In the genomic region with DNA sequence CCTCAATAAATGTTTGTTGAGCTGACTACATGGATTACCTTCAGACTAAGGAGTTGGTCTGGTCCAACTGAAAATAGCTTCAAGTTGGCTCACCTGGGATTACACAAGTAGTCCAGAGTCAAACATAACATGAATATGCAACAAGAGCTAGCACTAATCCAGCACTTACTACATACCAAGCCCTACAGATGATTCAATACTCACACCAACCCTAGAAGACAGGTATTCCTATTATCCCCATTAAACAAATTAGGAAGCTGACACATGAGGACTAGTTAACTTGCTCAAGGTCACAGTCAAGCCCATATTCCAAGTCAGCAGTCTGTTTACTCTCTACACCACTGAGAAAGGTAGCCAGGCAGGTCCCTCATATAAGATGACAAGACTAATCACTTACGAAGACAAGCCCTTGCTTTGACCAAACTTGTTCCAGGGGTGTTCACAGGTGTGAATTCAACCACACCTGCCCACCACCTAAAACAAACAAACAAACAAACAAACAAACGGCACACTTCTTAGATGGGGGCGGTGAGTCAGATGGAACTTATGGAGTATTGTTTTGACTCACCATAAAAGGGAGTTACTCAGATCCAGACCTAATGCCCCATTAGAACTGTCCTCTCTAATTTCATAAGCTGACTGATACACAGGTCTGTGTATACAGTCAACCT, we compare ENCODE assay signal across 10 cellular contexts.
A peak's percentile ranks its signal among the peaks of the same experiment; 100 is the strongest.
DNase-seq lines count a peak whose midpoint lies in the region; ATAC-seq and TF ChIP-seq lines count a peak whose summit lies in the region.
"Had no signal": no experiment of that assay in that cellular context is flagged by ENCODE, and none has a peak within 500 bp of the region (broad histone marks: within the 10 kb centered on the region; RNA-seq: fewer than 3 reads in every experiment).

No MANE protein-coding gene starts in this region.

- DNase-seq in DMS53 (lab: John Stamatoyannopoulos, UW) = peak; percentile 60
- peak; percentile 9 for DNase-seq in choroid plexus epithelial cell (ENCODE audit: low read depth)
- DNase-seq in cerebellar cortex (ENCODE audit: low spot score) = no peak
- no peak for DNase-seq in GOT3 (lab: John Stamatoyannopoulos, UW)
- DNase-seq in NCI-H2029 (lab: John Stamatoyannopoulos, UW) = no peak
- DNase-seq in NCI-H187 (lab: John Stamatoyannopoulos, UW) = no peak
- DNase-seq: NCI-H1436 treated with DMSO at 0.1 percent for 48 hours had no signal

- ATAC-seq in GM19463 (IDR thresholded peaks at IDR 0.05; ENCODE audit: unreplicated experiment) = peak; percentile 57
- ATAC-seq in HG03280 (IDR thresholded peaks at IDR 0.05; ENCODE audit: unreplicated experiment) = peak; percentile 76

- TF ChIP-seq CTCF in choroid plexus epithelial cell (conservative IDR thresholded peaks at IDR 0.05; ENCODE audit: low read depth, low read length) = no peak

- H3K4me3 ChIP-seq in choroid plexus epithelial cell (ENCODE audit: low read depth, low read length) = no peak overlapping the region
- H3K4me3 ChIP-seq: BLaER1 had no signal

Comparison
In these comparisons a context has a peak if more than half of its experiments do, and no peak if none do; other contexts are left out.
1. DNase-seq: peak in DMS53 (single experiment) and choroid plexus epithelial cell (single experiment); none in cerebellar cortex (single experiment), GOT3 (single experiment), NCI-H2029 (single experiment) and NCI-H187 (0 of 2).